8 cellular contexts compared by ENCODE assay signal in genomic region chr10:133688441-133688912, GRCh38.
DNase-seq lines count a peak whose midpoint lies in the region; ATAC-seq and TF ChIP-seq lines count a peak whose summit lies in the region.
"Not testable (repeated sequence)": the region's sequence is repeated elsewhere in the genome, so short reads cannot be mapped to it uniquely, and the experiment has no call there.

No MANE protein-coding gene starts in this region.

- H3K27ac ChIP-seq in DND-41 (ENCODE audit: low read length); right cardiac atrium (ENCODE audit: low read length); gastrocnemius medialis: not testable (repeated sequence)

- not testable (repeated sequence) for H3K9me3 Mint-ChIP-seq in activated T-helper 17 cell treated with anti-CD3 and anti-CD28 coated beads, Interleukin-2, amount 50 U/mL, for 72 hours

- intact Hi-C loops in right cardiac atrium (cut with DNase I); gastrocnemius medialis (cut with DNase I; ENCODE audit: low total_unique reads): not testable (repeated sequence)

- not testable (repeated sequence) for H3K27me3 ChIP-seq in DND-41 (ENCODE audit: insufficient read depth, low read length, poor library complexity); right cardiac atrium (ENCODE audit: control insufficient read depth, insufficient read depth); gastrocnemius medialis

- TF ChIP-seq CTCF in DND-41 (IDR thresholded peaks at IDR 0.05; ENCODE audit: borderline replicate concordance, extremely low read depth, low read length, poor library complexity, severe bottlenecking); gastrocnemius medialis (IDR thresholded peaks at IDR 0.05 in 4 of 5, conservative IDR thresholded peaks at IDR 0.05 in 1 of 5): not testable (repeated sequence)

- not testable (repeated sequence) for H3K4me1 Mint-ChIP-seq in activated T-helper 17 cell treated with anti-CD3 and anti-CD28 coated beads, Interleukin-2, amount 50 U/mL, for 72 hours

- not testable (repeated sequence) for DNase-seq in DND-41, right cardiac atrium, gastrocnemius medialis

- in situ Hi-C loops in gastrocnemius medialis (cut with MboI; ENCODE audit: low sequenced_read_pairs in 4 of 4) = not testable (repeated sequence)

- not testable (repeated sequence) for H3K4me3 Mint-ChIP-seq in activated T-helper 17 cell treated with anti-CD3 and anti-CD28 coated beads, Interleukin-2, amount 50 U/mL, for 72 hours

- not testable (repeated sequence) for H3K36me3 ChIP-seq in DND-41 (ENCODE audit: insufficient read depth, low read length); gastrocnemius medialis

- ATAC-seq in DND-41 (ENCODE audit: insufficient read depth, low read depth) = peak; percentile 40
- peak; percentile 14 for ATAC-seq in GM21367 (IDR thresholded peaks at IDR 0.05; ENCODE audit: unreplicated experiment)
- peak; percentile 30 for ATAC-seq in HG02588 (IDR thresholded peaks at IDR 0.05; ENCODE audit: unreplicated experiment)
- peak; percentile 16 for ATAC-seq in HG03025 (IDR thresholded peaks at IDR 0.05; ENCODE audit: low FRiP score, unreplicated experiment)
- peak; percentile 6 for ATAC-seq in HG03565 (IDR thresholded peaks at IDR 0.05; ENCODE audit: unreplicated experiment)
- peak; percentile 37 for ATAC-seq in activated T-helper 17 cell treated with anti-CD3 and anti-CD28 coated beads, Interleukin-2, amount 50 U/mL, for 72 hours (replicated peaks)
- ATAC-seq in right cardiac atrium = peak; percentile 72 to 80
- peak; percentile 23 to 49 for ATAC-seq in gastrocnemius medialis

- not testable (repeated sequence) for H3K4me1 ChIP-seq in DND-41 (ENCODE audit: insufficient read depth, low read length); right cardiac atrium (ENCODE audit: control insufficient read depth, insufficient read depth, low read length); gastrocnemius medialis

- not testable (repeated sequence) for H3K27me3 Mint-ChIP-seq in activated T-helper 17 cell treated with anti-CD3 and anti-CD28 coated beads, Interleukin-2, amount 50 U/mL, for 72 hours

- not testable (repeated sequence) for H3K36me3 Mint-ChIP-seq in activated T-helper 17 cell treated with anti-CD3 and anti-CD28 coated beads, Interleukin-2, amount 50 U/mL, for 72 hours (ENCODE audit: low read depth)

- not testable (repeated sequence) for H3K27ac Mint-ChIP-seq in activated T-helper 17 cell treated with anti-CD3 and anti-CD28 coated beads, Interleukin-2, amount 50 U/mL, for 72 hours

- not testable (repeated sequence) for H2AFZ ChIP-seq in DND-41 (ENCODE audit: low read depth, low read length)

- H3K9ac ChIP-seq in DND-41 (ENCODE audit: low read depth, low read length) = not testable (repeated sequence)

- not testable (repeated sequence) for H3K79me2 ChIP-seq in DND-41 (ENCODE audit: insufficient read depth, low read length)

- H3K4me2 ChIP-seq in DND-41 (ENCODE audit: insufficient read depth, low read length) = not testable (repeated sequence)

- 43% methylated on average over 1 of the region's 5 CpGs for WGBS in right cardiac atrium

- H3K9me3 ChIP-seq in DND-41 (ENCODE audit: insufficient read depth, low read length, severe bottlenecking); right cardiac atrium (ENCODE audit: control insufficient read depth, low read length); gastrocnemius medialis: not testable (repeated sequence)

- H4K20me1 ChIP-seq in DND-41 (ENCODE audit: insufficient read depth, low read length) = not testable (repeated sequence)

- H3K4me3 ChIP-seq in DND-41 (ENCODE audit: low read depth in 1 of 2, low read length in 2 of 2); right cardiac atrium (ENCODE audit: low read length); gastrocnemius medialis: not testable (repeated sequence)

- TF ChIP-seq POLR2A in gastrocnemius medialis (IDR thresholded peaks at IDR 0.05) = not testable (repeated sequence)

Comparison
In these comparisons a context has a peak if more than half of its experiments do, and no peak if none do; other contexts are left out.
1. ATAC-seq: peak in every context shown above with its lines; median percentile 76 in right cardiac atrium; 40 in DND-41; 37 in activated T-helper 17 cell treated with anti-CD3 and anti-CD28 coated beads, Interleukin-2, amount 50 U/mL, for 72 hours; 36 in gastrocnemius medialis; 30 in HG02588; 16 in HG03025; 14 in GM21367; 6 in HG03565.